In genomic region chr22:25840162-25840561, GRCh38 we compare ENCODE assay signal across 17 cellular contexts.
DNase-seq lines count a peak whose midpoint lies in the region; FAIRE-seq and TF ChIP-seq lines count a peak whose summit lies in the region.
"Had no signal": no experiment of that assay in that cellular context is flagged by ENCODE, and none has a peak within 500 bp of the region (broad histone marks: within the 10 kb centered on the region; RNA-seq: fewer than 3 reads in every experiment).

No MANE protein-coding gene starts in this region.

- no peaks in the 10 kb centered on the region for H3K36me3 ChIP-seq in OCI-LY7 (ENCODE audit: insufficient read depth, low read length)

- H3K4me1 ChIP-seq in OCI-LY7 (ENCODE audit: insufficient read depth, low read length, poor library complexity, severe bottlenecking), result no peaks in the 10 kb centered on the region

- CTCF ChIA-PET in OCI-LY7 (lab: Charles Lee; ENCODE audit: unreplicated experiment), result no interaction called here

- peak; percentile 98 for FAIRE-seq in urothelium cell line (lab: Jason Lieb, UNC)
- FAIRE-seq: GM18507 had no signal

- POLR2A ChIA-PET in OCI-LY7 (lab: Charles Lee), result no interaction called here

- H3K79me2 ChIP-seq in OCI-LY7 (ENCODE audit: insufficient read depth, low read depth, low read length), result no peaks in the 10 kb centered on the region

- H3K9me2 ChIP-seq in OCI-LY7 (ENCODE audit: insufficient read depth, low read length), result no peaks in the 10 kb centered on the region

- no peaks in the 10 kb centered on the region for H4K20me1 ChIP-seq in OCI-LY7 (ENCODE audit: insufficient read depth, low read length)

- H3K9me3 ChIP-seq in OCI-LY7 (ENCODE audit: low read length), result no peaks in the 10 kb centered on the region

- intact Hi-C loops in OCI-LY7 (cut with micrococcal nuclease; ENCODE audit: unreplicated experiment), result no loop called here

- DNase-seq in NCI-H82 (lab: John Stamatoyannopoulos, UW) (peak; percentile 15), NCI-H82 treated with DMSO at 0.1 percent for 48 hours (lab: John Stamatoyannopoulos, UW; ENCODE audit: unreplicated experiment) (no peak), coronary artery (ENCODE audit: low spot score) (peak; percentile 52), myocyte (ENCODE audit: low read depth) (peak; percentile 39), urothelium cell line (ENCODE audit: low spot score) (no peak), OCI-LY7 (ENCODE audit: low spot score) (no peak), HuH-7 (ENCODE audit: low spot score) (no peak), cortex of kidney (lab: John Stamatoyannopoulos, UW) (no peak)
- DNase-seq: C1 segment of cervical spinal cord, DMS153, H9, Karpas-422, NCI-H1417, NCI-H1930, OCI-M1 had no signal

- no peak for TF ChIP-seq CTCF in coronary artery (IDR thresholded peaks at IDR 0.05)
- TF ChIP-seq CTCF in OCI-LY7 (conservative IDR thresholded peaks at IDR 0.05; ENCODE audit: low read length), result no peak

- BruUV-seq in OCI-LY7 (replicated peaks; lab: Mats Ljungman, UMichigan), result no TSS peak

- H3K27ac ChIP-seq in coronary artery, result no peak overlapping the region
- H3K27ac ChIP-seq in OCI-LY7 (ENCODE audit: low read depth, low read length, poor library complexity, severe bottlenecking), result no peak overlapping the region
- H3K27ac ChIP-seq: 22Rv1 had no signal

- H3K4me2 ChIP-seq in OCI-LY7 (ENCODE audit: low read length), result no peak overlapping the region

- no peak overlapping the region for H3K4me3 ChIP-seq in coronary artery
- no peak overlapping the region for H3K4me3 ChIP-seq in OCI-LY7 (ENCODE audit: low read depth, low read length, poor library complexity, severe bottlenecking)

- no peak overlapping the region for H2AFZ ChIP-seq in OCI-LY7 (ENCODE audit: low read length)

Comparison
In these comparisons a context has a peak if more than half of its experiments do, and no peak if none do; other contexts are left out.
1. DNase-seq: peak in NCI-H82 (single experiment), coronary artery (single experiment) and myocyte (single experiment); none in NCI-H82 treated with DMSO at 0.1 percent for 48 hours (single experiment), urothelium cell line (single experiment), OCI-LY7 (single experiment), HuH-7 (single experiment) and cortex of kidney (single experiment).